In the genomic region with DNA sequence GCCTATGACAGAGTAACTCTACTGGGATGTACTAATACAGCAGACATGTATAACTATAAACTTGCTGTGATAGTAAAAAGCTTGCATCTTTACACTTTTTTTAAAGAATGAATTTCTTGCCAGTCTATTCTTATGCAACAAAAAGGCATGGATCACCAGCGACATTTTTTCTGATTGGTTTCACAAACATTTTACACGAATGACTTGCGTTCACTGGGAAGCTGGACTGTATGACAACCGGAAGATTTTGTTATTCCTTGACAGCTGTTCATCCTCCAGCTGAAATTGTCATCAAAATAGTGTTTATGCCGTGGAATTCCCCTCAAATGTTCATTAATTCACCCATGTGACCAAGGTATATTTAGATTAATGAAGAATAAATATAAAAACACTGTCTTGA, we compare ENCODE assay signal across 21 cellular contexts.
"Had no signal": no experiment of that assay in that cellular context is flagged by ENCODE, and none has a peak within 500 bp of the region (broad histone marks: within the 10 kb centered on the region; RNA-seq: fewer than 3 reads in every experiment).

No MANE protein-coding gene starts in this region.

- H3K4me2 ChIP-seq: KMS-11, SK-N-SH had no signal

- H3K9me2 ChIP-seq: SK-N-SH had no signal

- H3K27ac ChIP-seq: KMS-11, RWPE1 had no signal

- H3K4me3 ChIP-seq: K562 had no signal

- DNase-seq: Kasumi-1, MV-4-11, NCI-H1048, NCI-H1105, NCI-H1417, NCI-H1436 treated with DMSO at 0.1 percent for 48 hours, NCI-H1694, NCI-H187 treated with DMSO at 0.1 percent for 48 hours, NCI-H2029 treated with DMSO at 0.1 percent for 48 hours, NCI-H2171 treated with DMSO at 0.1 percent for 48 hours, NCI-H2227 treated with DMSO at 0.1 percent for 48 hours, NCI-H524, NCI-H526 treated with DMSO at 0.1 percent for 48 hours, NCI-H748 treated with DMSO at 0.1 percent for 48 hours, PC-3, SHP77, SK-N-SH, SW 1271 had no signal

- H3K9me3 ChIP-seq: SK-N-SH had no signal
